ENCODE assay signal across 34 cellular contexts in the genomic region with DNA sequence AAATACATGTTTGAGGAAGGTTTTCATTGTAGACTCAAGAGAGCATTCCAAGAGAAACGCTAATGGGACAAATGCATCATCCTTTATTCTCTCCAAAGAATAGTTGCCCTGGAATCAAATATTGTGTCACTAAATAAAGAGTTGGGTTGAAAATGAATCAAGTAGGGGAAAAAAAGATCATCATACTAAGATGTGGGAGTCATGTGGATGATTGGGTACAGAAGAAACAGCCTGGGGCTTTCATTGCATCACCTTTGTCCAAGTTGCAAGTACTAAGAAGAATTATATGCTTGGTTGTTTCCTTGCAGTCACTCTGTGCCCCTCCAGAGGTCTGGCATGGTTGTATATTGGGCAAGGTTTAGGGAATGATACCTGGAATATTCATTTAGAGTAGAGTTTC.
A peak's percentile ranks its signal among the peaks of the same experiment; 100 is the strongest.
DNase-seq lines count a peak whose midpoint lies in the region; ATAC-seq and TF ChIP-seq lines count a peak whose summit lies in the region.
"Had no signal": no experiment of that assay in that cellular context is flagged by ENCODE, and none has a peak within 500 bp of the region (broad histone marks: within the 10 kb centered on the region; RNA-seq: fewer than 3 reads in every experiment).

No MANE protein-coding gene starts in this region.

- H3K4me3 ChIP-seq in epithelial cell of esophagus (ENCODE audit: low read length) (no peak overlapping the region), trophoblast cell (ENCODE audit: low read depth, low read length) (no peak overlapping the region)
- H3K4me3 ChIP-seq: A549, esophagus squamous epithelium, GM12878, lung, ovary, SK-N-MC, smooth muscle cell, vagina had no signal

- H2BK12ac ChIP-seq in trophoblast cell (ENCODE audit: low read length): no peak overlapping the region

- no peak overlapping the region for H3K14ac ChIP-seq in trophoblast cell (ENCODE audit: low read length)

- ATAC-seq in HG02623 (IDR thresholded peaks at IDR 0.05; ENCODE audit: unreplicated experiment): no peak
- ATAC-seq: A549; activated CD4-positive, CD25-positive, alpha-beta regulatory T cell treated with anti-CD3 and anti-CD28 coated beads, Interleukin-2, amount 50 U/mL, for 24 hours; GM12878; stimulated activated naive CD8-positive, alpha-beta T cell treated with anti-CD3 and anti-CD28 coated beads, Interleukin-15, amount 100 ng/mL, for 72 hours had no signal

- H2BK120ac ChIP-seq in trophoblast cell (ENCODE audit: insufficient read depth, low read length, poor library complexity): no peak overlapping the region

- WGBS in trophoblast cell (ENCODE audit: extremely low coverage, insufficient coverage, insufficient read length): no CpG with 5 or more reads among the region's 1 CpG

- no peak overlapping the region for H4K12ac ChIP-seq in trophoblast cell (ENCODE audit: low read depth, low read length)

- no peak for TF ChIP-seq CTCF in epithelial cell of esophagus (IDR thresholded peaks at IDR 0.05; ENCODE audit: insufficient read depth, low read depth, low read length, missing control alignments)

- H2AK5ac ChIP-seq in trophoblast cell (ENCODE audit: low read length): no peak overlapping the region

- no peaks in the 10 kb centered on the region for H3K36me3 ChIP-seq in trophoblast cell (ENCODE audit: control insufficient read depth in 1 of 2, insufficient read depth in 2 of 2, low read length in 2 of 2)
- H3K36me3 ChIP-seq: esophagus squamous epithelium, ovary, vagina had no signal

- no peak overlapping the region for H4K91ac ChIP-seq in trophoblast cell (ENCODE audit: low read depth, low read length)

- no peak overlapping the region for H3K18ac ChIP-seq in trophoblast cell (ENCODE audit: low read length)

- no peak overlapping the region for H2AFZ ChIP-seq in trophoblast cell (ENCODE audit: insufficient read depth, low read length, poor library complexity)

- no peak overlapping the region for H3K9ac ChIP-seq in trophoblast cell (ENCODE audit: low read length)

- no peak overlapping the region for H4K8ac ChIP-seq in trophoblast cell (ENCODE audit: low read depth, low read length)

- H3K79me1 ChIP-seq in trophoblast cell (ENCODE audit: low read length): no peaks in the 10 kb centered on the region

- H3K27ac ChIP-seq in trophoblast cell (ENCODE audit: low read depth, low read length): no peak overlapping the region
- H3K27ac ChIP-seq: A549, C4-2B, esophagus squamous epithelium, ovary, SK-N-MC, vagina had no signal

- no peaks in the 10 kb centered on the region for H3K27me3 ChIP-seq in trophoblast cell (ENCODE audit: insufficient read depth, low read length)
- H3K27me3 ChIP-seq: esophagus squamous epithelium, ovary, vagina had no signal

- H3K9me3 ChIP-seq in trophoblast cell (ENCODE audit: insufficient read depth, low read depth, low read length): no peaks in the 10 kb centered on the region
- H3K9me3 ChIP-seq: A549, esophagus squamous epithelium, ovary, vagina had no signal

- no peak overlapping the region for H3K23ac ChIP-seq in trophoblast cell (ENCODE audit: low read length)

- no peaks in the 10 kb centered on the region for H3K79me2 ChIP-seq in trophoblast cell (ENCODE audit: control insufficient read depth, insufficient read depth, low read length, poor library complexity)

- no peak overlapping the region for H3K4ac ChIP-seq in trophoblast cell (ENCODE audit: low read depth, low read length)

- no peak overlapping the region for H2BK5ac ChIP-seq in trophoblast cell (ENCODE audit: low read depth, low read length, poor library complexity)

- no peak overlapping the region for H3K4me2 ChIP-seq in trophoblast cell (ENCODE audit: low read length)
- H3K4me2 ChIP-seq: A549, smooth muscle cell had no signal

- no peaks in the 10 kb centered on the region for H3K4me1 ChIP-seq in trophoblast cell (ENCODE audit: control insufficient read depth in 1 of 2, insufficient read depth in 2 of 2, low read length in 2 of 2)
- H3K4me1 ChIP-seq: A549, esophagus squamous epithelium, vagina had no signal

- DNase-seq in AG20443 (ENCODE audit: low spot score): peak; percentile 17
- peak; percentile 80 for DNase-seq in M059J (ENCODE audit: low read depth)
- DNase-seq in epithelial cell of esophagus (ENCODE audit: low read depth): peak; percentile 94
- peak; percentile 13 for DNase-seq in kidney tubule cell (ENCODE audit: low spot score)
- DNase-seq in AG08396 (ENCODE audit: low spot score): no peak
- no peak for DNase-seq in trophoblast cell
- no peak for DNase-seq in HuH-7 (ENCODE audit: low spot score)
- DNase-seq: activated CD4-positive, alpha-beta memory T cell treated with anti-CD3 and anti-CD28 coated beads for 36 hours; activated CD8-positive, alpha-beta memory T cell treated with anti-CD3 and anti-CD28 coated beads, Interleukin-2, amount 50 U/mL, for 4 hours; activated naive CD4-positive, alpha-beta T cell treated with anti-CD3 and anti-CD28 coated beads, Interleukin-2, amount 10 ng/mL, durations not matched to agents 7 days and 5 days; caudate nucleus; DND-41; endodermal cell; esophagus squamous epithelium; glutamatergic neuron; NCI-H1092 treated with DMSO at 0.1 percent for 48 hours; NCI-H187 treated with DMSO at 0.1 percent for 48 hours; NCI-H2171 treated with DMSO at 0.1 percent for 48 hours; NCI-H524 treated with DMSO at 0.1 percent for 48 hours; nephron progenitor cell; ovary; retina; stimulated activated CD4-positive, alpha-beta T cell treated with anti-CD3 and anti-CD28 coated beads, Interleukin-1b, Interleukin-23, amount 100 ng/mL, for 48 hours; stimulated activated CD8-positive, alpha-beta memory T cell treated with anti-CD3 and anti-CD28 coated beads, Interleukin-4, amount 100 ng/mL, for 48 hours; stimulated activated naive CD8-positive, alpha-beta T cell treated with anti-CD3 and anti-CD28 coated beads, Interleukin-15, amount 100 ng/mL, for 72 hours had no signal

Comparison
In these comparisons a context has a peak if more than half of its experiments do, and no peak if none do; other contexts are left out.
1. DNase-seq: peak in AG20443 (single experiment), M059J (single experiment), epithelial cell of esophagus (single experiment) and kidney tubule cell (single experiment); none in AG08396 (single experiment), trophoblast cell (0 of 2) and HuH-7 (single experiment).